8 cellular contexts compared by ENCODE assay signal in the genomic region with DNA sequence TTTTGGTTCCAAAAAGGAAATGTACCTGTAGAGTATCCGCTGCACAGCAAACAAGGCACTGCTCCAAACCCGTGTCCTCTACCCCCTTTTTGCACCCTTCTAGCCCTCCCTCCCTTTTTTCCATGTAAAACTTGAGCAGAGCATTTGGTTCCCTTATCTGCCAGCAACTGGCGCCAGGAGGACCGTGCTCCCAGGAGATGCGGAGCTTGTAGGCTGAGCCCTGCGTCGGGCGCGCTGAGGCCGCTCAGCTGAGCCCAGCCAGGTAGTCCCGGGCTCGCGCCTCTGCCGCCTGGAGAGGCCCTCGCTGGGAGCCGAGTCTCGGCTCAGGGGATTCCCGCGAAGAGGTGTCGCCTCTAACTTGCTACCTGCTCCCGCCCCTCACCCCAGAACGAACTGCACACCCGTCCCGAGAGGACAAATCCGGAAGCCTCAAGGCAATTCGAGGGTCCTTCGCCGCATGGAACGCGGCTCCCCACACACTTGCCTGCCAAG. TPM values are rescaled to one million over a fixed set of nuclear protein-coding genes. Genes with fewer than 3 reads are reported as not detected.
DNase-seq lines count a peak whose midpoint lies in the region; ATAC-seq and TF ChIP-seq lines count a peak whose summit lies in the region.

No MANE protein-coding gene starts in this region.

- CTCF ChIA-PET in Caco-2 (lab: Charles Lee): no interaction called here

- POLR2A ChIA-PET in Caco-2 (lab: Charles Lee): no interaction called here

- H4K91ac ChIP-seq in trophoblast cell (ENCODE audit: low read depth, low read length): peak overlapping the region; percentile 91

- H3K23ac ChIP-seq in trophoblast cell (ENCODE audit: low read length): no peak overlapping the region

- H3K4me3 ChIP-seq in Caco-2 (ENCODE audit: low read depth, low read length) (peak overlapping the region; percentile 87), RWPE2 (ENCODE audit: severe bottlenecking) (peak overlapping the region; percentile 72), trophoblast cell (ENCODE audit: low read depth, low read length) (peak overlapping the region; percentile 92), upper lobe of right lung (peak overlapping the region; percentile 97)

- TSS peak; percentile 61 for BruUV-seq in Caco-2 (replicated peaks; lab: Mats Ljungman, UMichigan)

- peak overlapping the region; percentile 96 for H3K18ac ChIP-seq in trophoblast cell (ENCODE audit: low read length)

- peak overlapping the region; percentile 68 for H2AFZ ChIP-seq in trophoblast cell (ENCODE audit: insufficient read depth, low read length, poor library complexity)

- H3K9me3 ChIP-seq in Caco-2 (no peaks in the 10 kb centered on the region), RWPE2 (ENCODE audit: severe bottlenecking) (no peaks in the 10 kb centered on the region), trophoblast cell (ENCODE audit: insufficient read depth, low read depth, low read length) (no peaks in the 10 kb centered on the region), upper lobe of right lung (no peaks in the 10 kb centered on the region)

- H4K8ac ChIP-seq in trophoblast cell (ENCODE audit: low read depth, low read length): peak overlapping the region; percentile 82

- peak overlapping the region; percentile 83 for H2BK120ac ChIP-seq in trophoblast cell (ENCODE audit: insufficient read depth, low read length, poor library complexity)

- peak overlapping the region; percentile 90 for H3K4ac ChIP-seq in trophoblast cell (ENCODE audit: low read depth, low read length)

- intact Hi-C loops in Caco-2 (cut with micrococcal nuclease; ENCODE audit: unreplicated experiment): loop anchor here (1.0 to 2.0 kb wide), 3 partner anchors 32 to 191 kb away; a partner anchor contains a TSS
- intact Hi-C loops in Right ventricle myocardium superior (cut with DNase I): loop anchor here (5.0 kb wide), 1 partner anchor 81 kb away; a partner anchor contains a TSS
- intact Hi-C loops in upper lobe of right lung (cut with DNase I): no loop called here

- peak overlapping the region; percentile 98 for H3K27ac Mint-ChIP-seq in Caco-2 (ENCODE audit: unreplicated experiment)

- peak overlapping the region; percentile 92 for H3K9ac ChIP-seq in trophoblast cell (ENCODE audit: low read length)

- H4K12ac ChIP-seq in trophoblast cell (ENCODE audit: low read depth, low read length): peak overlapping the region; percentile 75

- H2BK12ac ChIP-seq in trophoblast cell (ENCODE audit: low read length): peak overlapping the region; percentile 21

- peaks cover 11% of the 10 kb centered on the region for H3K79me1 ChIP-seq in trophoblast cell (ENCODE audit: low read length)

- H3K9me3 Mint-ChIP-seq in Caco-2 (ENCODE audit: unreplicated experiment): no peaks in the 10 kb centered on the region

- H2BK5ac ChIP-seq in trophoblast cell (ENCODE audit: low read depth, low read length, poor library complexity): peak overlapping the region; percentile 71

- H3K27me3 ChIP-seq in Caco-2 (replicated peaks; ENCODE audit: control insufficient read depth, insufficient read depth, low read length): no peaks in the 10 kb centered on the region
- H3K27me3 ChIP-seq in RWPE2 (ENCODE audit: insufficient read depth, poor library complexity, severe bottlenecking): no peaks in the 10 kb centered on the region
- no peaks in the 10 kb centered on the region for H3K27me3 ChIP-seq in trophoblast cell (ENCODE audit: insufficient read depth, low read length)
- H3K27me3 ChIP-seq in upper lobe of right lung: no peaks in the 10 kb centered on the region

- H3K4me1 Mint-ChIP-seq in Caco-2 (ENCODE audit: low read depth, unreplicated experiment): peaks cover 13% of the 10 kb centered on the region

- H3K36me3 ChIP-seq in Caco-2 (ENCODE audit: control insufficient read depth, insufficient read depth, low read length) (no peaks in the 10 kb centered on the region), RWPE2 (ENCODE audit: low read depth) (peaks cover 41% of the 10 kb centered on the region), trophoblast cell (ENCODE audit: control insufficient read depth in 1 of 2, insufficient read depth in 2 of 2, low read length in 2 of 2) (peaks cover 6 to 10% of the 10 kb centered on the region in 2 experiments), upper lobe of right lung (no peaks in the 10 kb centered on the region)

- ATAC-seq in GM19463 (IDR thresholded peaks at IDR 0.05; ENCODE audit: unreplicated experiment): peak; percentile 60
- ATAC-seq in HG03565 (IDR thresholded peaks at IDR 0.05; ENCODE audit: unreplicated experiment): peak; percentile 34
- peak; percentile 72 for ATAC-seq in RWPE2 (ENCODE audit: low read depth)
- peak; percentile 81 for ATAC-seq in Right ventricle myocardium superior (ENCODE audit: poor library complexity)
- peak; percentile 70 for ATAC-seq in upper lobe of right lung

- peaks cover 4% of the 10 kb centered on the region for H3K4me1 ChIP-seq in Caco-2
- peaks cover 24% of the 10 kb centered on the region for H3K4me1 ChIP-seq in RWPE2 (ENCODE audit: insufficient read depth, poor library complexity, severe bottlenecking)
- peaks cover 0 to 8% of the 10 kb centered on the region in 2 experiments for H3K4me1 ChIP-seq in trophoblast cell (ENCODE audit: control insufficient read depth in 1 of 2, insufficient read depth in 2 of 2, low read length in 2 of 2)
- peaks cover 37% of the 10 kb centered on the region for H3K4me1 ChIP-seq in upper lobe of right lung

- H3K4me3 Mint-ChIP-seq in Caco-2 (ENCODE audit: unreplicated experiment): peak overlapping the region; percentile 85

- H3K27me3 Mint-ChIP-seq in Caco-2 (ENCODE audit: insufficient read depth, unreplicated experiment): no peaks in the 10 kb centered on the region

- H3K27ac ChIP-seq in RWPE2 (ENCODE audit: poor library complexity, severe bottlenecking) (peak overlapping the region; percentile 70), trophoblast cell (ENCODE audit: low read depth, low read length) (peak overlapping the region; percentile 92), upper lobe of right lung (peak overlapping the region; percentile 96)

- peaks cover 64% of the 10 kb centered on the region for H3K36me3 Mint-ChIP-seq in Caco-2 (ENCODE audit: insufficient read depth, unreplicated experiment)

- H3K79me2 ChIP-seq in trophoblast cell (ENCODE audit: control insufficient read depth, insufficient read depth, low read length, poor library complexity): peaks cover 23% of the 10 kb centered on the region

- peak overlapping the region; percentile 95 for H3K14ac ChIP-seq in trophoblast cell (ENCODE audit: low read length)

- H2AK5ac ChIP-seq in trophoblast cell (ENCODE audit: low read length): peak overlapping the region; percentile 77

- WGBS in trophoblast cell (ENCODE audit: extremely low coverage, insufficient coverage, insufficient read length): no CpG with 5 or more reads among the region's 30 CpGs

- DNase-seq in Caco-2 (peak; percentile 68 to 69), RWPE2 (ENCODE audit: low spot score) (no peak), Right ventricle myocardium superior (peak; percentile 86), trophoblast cell (peak; percentile 76), upper lobe of right lung (peak; percentile 83)
- peak; percentile 84 for DNase-seq in activated naive CD4-positive, alpha-beta T cell treated with anti-CD3 and anti-CD28 coated beads, Interleukin-2, amount 50 U/mL, for 16 hours

- no peak for TF ChIP-seq CTCF in Caco-2 (IDR thresholded peaks at IDR 0.05; ENCODE audit: insufficient read depth in 1 of 2, low read depth in 1 of 2, low read length in 1 of 2, severe bottlenecking in 1 of 2, unreplicated experiment in 1 of 2)
- no peak for TF ChIP-seq CTCF in RWPE2 (IDR thresholded peaks at IDR 0.05; ENCODE audit: poor library complexity, severe bottlenecking)
- TF ChIP-seq CTCF in upper lobe of right lung (IDR thresholded peaks at IDR 0.05): no peak

- peak overlapping the region; percentile 94 for H3K4me2 ChIP-seq in trophoblast cell (ENCODE audit: low read length)

RNA-seq across cellular contexts. Expression of a gene that starts 0.6 kb away (rescaled TPM):
- 70.9 and 73.4 TPM in 2 replicates for total RNA-seq in Caco-2 (2022)
- 27.9 TPM for total RNA-seq in Right ventricle myocardium superior
- 23.5 and 24.5 TPM in 2 replicates for polyA plus RNA-seq in trophoblast cell (2013)
- total RNA-seq in upper lobe of right lung: 44.3 TPM
